Comparison of ENCODE assay signal across 11 cellular contexts in the genomic region with DNA sequence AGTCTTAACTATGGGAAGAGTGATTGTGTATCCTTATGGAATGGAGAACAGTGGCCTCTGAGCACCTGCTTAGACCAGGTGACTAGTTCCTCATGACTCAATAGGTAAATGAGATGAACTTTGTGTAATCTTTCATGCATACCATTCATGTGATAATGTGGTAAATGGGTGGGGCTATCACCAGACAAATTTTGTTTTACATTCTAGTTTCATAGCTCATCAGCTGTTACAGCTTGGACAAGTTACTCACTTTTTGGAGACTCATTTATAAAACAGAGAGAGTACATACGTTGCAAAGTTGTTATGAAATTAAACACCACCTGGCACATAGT.
DNase-seq lines count a peak whose midpoint lies in the region; ATAC-seq, FAIRE-seq and TF ChIP-seq lines count a peak whose summit lies in the region.
"Had no signal": no experiment of that assay in that cellular context is flagged by ENCODE, and none has a peak within 500 bp of the region (broad histone marks: within the 10 kb centered on the region; RNA-seq: fewer than 3 reads in every experiment).

No MANE protein-coding gene starts in this region.

- H3K27me3 ChIP-seq in AG04450 (ENCODE audit: control insufficient read depth, insufficient read depth, low read length) (no peaks in the 10 kb centered on the region), bronchial epithelial cell (ENCODE audit: control insufficient read depth, insufficient read depth, low read length) (no peaks in the 10 kb centered on the region), upper lobe of left lung (no peaks in the 10 kb centered on the region)

- TF ChIP-seq EP300 in upper lobe of left lung (IDR thresholded peaks at IDR 0.05): no peak

- no peak for FAIRE-seq in bronchial epithelial cell (lab: Jason Lieb, UNC)

- no peak overlapping the region for H3K4me3 ChIP-seq in AG04450 (ENCODE audit: low read depth, low read length)
- H3K4me3 ChIP-seq in bronchial epithelial cell (ENCODE audit: low read depth, low read length): no peak overlapping the region
- H3K4me3 ChIP-seq in upper lobe of left lung: no peak overlapping the region

- DNase-seq in AG04450 (ENCODE audit: low read depth, low spot score) (peak; percentile 36), bronchial epithelial cell (ENCODE audit: low read depth) (peak; percentile 99), upper lobe of left lung (no peak)
- DNase-seq in naive thymus-derived CD8-positive, alpha-beta T cell: no peak
- no peak for DNase-seq in stimulated activated CD4-positive, alpha-beta T cell treated with anti-CD3 and anti-CD28 coated beads, Interleukin-2, amount 100 ng/mL, for 48 hours
- DNase-seq: cortex of kidney, left cardiac atrium, NCI-H510A had no signal

- 82 to 86% methylated on average over 1 of the region's 1 CpG for WGBS in upper lobe of left lung, 2 donors

- H3K36me3 ChIP-seq in bronchial epithelial cell (ENCODE audit: control insufficient read depth, insufficient read depth, low read length) (no peaks in the 10 kb centered on the region), upper lobe of left lung (no peaks in the 10 kb centered on the region)

- ATAC-seq in GM19043 (IDR thresholded peaks at IDR 0.05; ENCODE audit: low read depth, unreplicated experiment): peak; percentile 45
- ATAC-seq in HG03095 (IDR thresholded peaks at IDR 0.05; ENCODE audit: unreplicated experiment): peak; percentile 37
- no peak for ATAC-seq in upper lobe of left lung (ENCODE audit: low FRiP score in 2 of 2)
- ATAC-seq in naive thymus-derived CD8-positive, alpha-beta T cell: no peak
- no peak for ATAC-seq in HG02623 (IDR thresholded peaks at IDR 0.05; ENCODE audit: unreplicated experiment)

- CTCF ChIA-PET in AG04450 (lab: Charles Lee): no interaction called here

- H3K9me3 ChIP-seq in AG04450 (ENCODE audit: control insufficient read depth, insufficient read depth, low read length): no peaks in the 10 kb centered on the region
- H3K9me3 ChIP-seq in upper lobe of left lung: no peaks in the 10 kb centered on the region

- TF ChIP-seq POLR2A in upper lobe of left lung (IDR thresholded peaks at IDR 0.05): no peak

- no peak for TF ChIP-seq CTCF in AG04450 (IDR thresholded peaks at IDR 0.05; ENCODE audit: low read depth, low read length)
- no peak for TF ChIP-seq CTCF in bronchial epithelial cell (IDR thresholded peaks at IDR 0.05; ENCODE audit: insufficient read depth, low read length, severe bottlenecking)
- no peak for TF ChIP-seq CTCF in upper lobe of left lung (IDR thresholded peaks at IDR 0.05)

- H3K4me3 Mint-ChIP-seq in naive thymus-derived CD8-positive, alpha-beta T cell: no peak overlapping the region

- POLR2A ChIA-PET in AG04450 (lab: Yijun Ruan, JAX): interaction anchor here (0.8 kb wide), 1 partner anchor 103 kb away, joined by 3 read pairs; a partner anchor contains a TSS
- POLR2A ChIA-PET in naive thymus-derived CD8-positive, alpha-beta T cell (lab: Charles Lee): no interaction called here

- H3K27ac ChIP-seq in AG04450 (ENCODE audit: low read depth, low read length): no peak overlapping the region
- no peak overlapping the region for H3K27ac ChIP-seq in upper lobe of left lung

- peaks cover 7 to 29% (median 16%) of the 10 kb centered on the region in 4 donors for H3K4me1 Mint-ChIP-seq in naive thymus-derived CD8-positive, alpha-beta T cell

- H3K27ac Mint-ChIP-seq in naive thymus-derived CD8-positive, alpha-beta T cell: peak overlapping the region in 1 of 10 donors; percentile 55

- no peaks in the 10 kb centered on the region for H3K27me3 Mint-ChIP-seq in naive thymus-derived CD8-positive, alpha-beta T cell

- H3K4me1 ChIP-seq in upper lobe of left lung: no peaks in the 10 kb centered on the region

- peaks cover 0 to 3% (median 0%) of the 10 kb centered on the region in 3 donors for H3K36me3 Mint-ChIP-seq in naive thymus-derived CD8-positive, alpha-beta T cell

- H3K9me3 Mint-ChIP-seq in naive thymus-derived CD8-positive, alpha-beta T cell: peaks cover 0 to 3% (median 0%) of the 10 kb centered on the region in 9 donors

Comparison
In these comparisons a context has a peak if more than half of its experiments do, and no peak if none do; other contexts are left out.
1. DNase-seq: peak in AG04450 (single experiment) and bronchial epithelial cell (single experiment); none in upper lobe of left lung (0 of 2), naive thymus-derived CD8-positive, alpha-beta T cell (0 of 10) and stimulated activated CD4-positive, alpha-beta T cell treated with anti-CD3 and anti-CD28 coated beads, Interleukin-2, amount 100 ng/mL, for 48 hours (0 of 2).
2. ATAC-seq: peak in GM19043 (single experiment) and HG03095 (single experiment); none in upper lobe of left lung (0 of 2), naive thymus-derived CD8-positive, alpha-beta T cell (0 of 2) and HG02623 (single experiment).